28 cellular contexts compared by ENCODE assay signal in the genomic region with DNA sequence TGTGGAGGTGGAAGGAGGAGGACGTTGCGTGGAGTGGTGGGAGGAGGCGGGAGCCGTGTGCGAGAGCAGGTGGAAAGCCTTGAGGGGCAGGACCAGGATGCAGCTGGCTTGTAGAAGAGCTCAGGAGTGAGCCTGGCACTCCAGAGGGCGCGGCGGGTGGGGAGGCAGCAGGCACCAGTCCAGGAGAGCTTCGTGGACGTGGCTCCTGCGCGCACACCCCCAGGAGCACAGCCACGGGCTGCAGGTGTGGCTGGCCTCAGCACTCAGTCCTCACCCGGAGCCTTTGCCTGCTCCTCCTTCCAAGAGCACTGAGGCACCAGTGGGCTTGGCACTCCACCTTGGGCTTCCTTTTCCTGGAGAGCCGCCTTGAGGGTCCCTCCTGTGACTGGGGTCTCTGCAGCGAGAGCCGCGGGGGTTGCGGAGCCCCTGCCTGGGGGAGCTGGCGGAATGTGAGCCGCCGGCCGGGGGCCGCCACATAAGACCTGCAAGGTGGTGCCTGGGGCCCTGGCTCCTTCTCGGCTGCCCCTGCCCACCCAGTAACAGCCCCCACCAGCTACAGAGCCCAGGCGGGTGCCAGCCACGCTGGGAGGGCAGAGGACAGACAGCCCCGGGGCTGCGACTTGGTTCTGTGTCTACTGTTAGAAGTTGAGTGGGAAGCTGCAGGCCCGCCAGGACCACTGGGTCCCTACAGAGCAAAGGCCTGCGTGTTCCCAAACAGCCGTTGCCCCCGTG. TPM values are rescaled to one million over a fixed set of nuclear protein-coding genes. Genes with fewer than 3 reads are reported as not detected.
DNase-seq lines count a peak whose midpoint lies in the region; ATAC-seq, FAIRE-seq and TF ChIP-seq lines count a peak whose summit lies in the region.
"Had no signal": no experiment of that assay in that cellular context is flagged by ENCODE, and none has a peak within 500 bp of the region (broad histone marks: within the 10 kb centered on the region; RNA-seq: fewer than 3 reads in every experiment).

No MANE protein-coding gene starts in this region.

- DNase-seq in A549 (ENCODE audit: low read depth in 1 of 2, low spot score in 1 of 2) = peak in 1 of 2 experiments; percentile 71
- DNase-seq in Daoy (ENCODE audit: low read depth) = peak; percentile 11
- DNase-seq in K562 (ENCODE audit: extremely low read depth in 1 of 4, low spot score in 3 of 4) = no peak
- no peak for DNase-seq in naive B cell
- no peak for DNase-seq in naive thymus-derived CD4-positive, alpha-beta T cell
- no peak for DNase-seq in H7
- no peak for DNase-seq in thyroid gland
- DNase-seq: activated CD4-positive, alpha-beta T cell treated with anti-CD3 and anti-CD28 coated beads, Interleukin-2, amount 50 U/mL, for 48 hours; C1 segment of cervical spinal cord; cortex of kidney; EL; foreskin fibroblast; HCEC 1CT; KBM-7; kidney glomerular epithelial cell; NCI-H1105 treated with DMSO at 0.1 percent for 48 hours; NCI-H2081; NCI-H226; nucleus accumbens; RPMI8226 had no signal

- H4K20me1 ChIP-seq in K562 (replicated peaks; ENCODE audit: control insufficient read depth, insufficient read depth, low read length) = peaks cover 16% of the 10 kb centered on the region

- H3K36me3 ChIP-seq in K562 (ENCODE audit: control insufficient read depth, insufficient read depth, low read length) (peaks cover 38% of the 10 kb centered on the region; the same call in 2 of the 3 replicates), H7 (replicated peaks; ENCODE audit: control insufficient read depth, insufficient read depth, low read length) (no peaks in the 10 kb centered on the region; the same call in 1 of the 2 replicates), thyroid gland (peaks cover 27 to 29% of the 10 kb centered on the region in 2 donors)
- H3K36me3 ChIP-seq in naive thymus-derived CD4-positive, alpha-beta T cell (ENCODE audit: control insufficient read depth in 2 of 3, insufficient read depth in 3 of 3, low read length in 3 of 3) = peaks cover 0 to 77% (median 0%) of the 10 kb centered on the region in 3 experiments

- no peaks in the 10 kb centered on the region for H3K27me3 ChIP-seq in K562 (ENCODE audit: control insufficient read depth in 2 of 2, insufficient read depth in 2 of 2, low read length in 2 of 2)
- H3K27me3 ChIP-seq in naive thymus-derived CD4-positive, alpha-beta T cell (ENCODE audit: control insufficient read depth in 2 of 2, insufficient read depth in 2 of 2, low read length in 2 of 2) = no peaks in the 10 kb centered on the region
- H3K27me3 ChIP-seq in H7 (ENCODE audit: control insufficient read depth, insufficient read depth, low read length) = no peaks in the 10 kb centered on the region
- no peaks in the 10 kb centered on the region for H3K27me3 ChIP-seq in thyroid gland
- H3K27me3 ChIP-seq: heart left ventricle had no signal

- H3K27me3 Mint-ChIP-seq in naive B cell = no peaks in the 10 kb centered on the region
- H3K27me3 Mint-ChIP-seq in naive thymus-derived CD4-positive, alpha-beta T cell = no peaks in the 10 kb centered on the region
- H3K27me3 Mint-ChIP-seq: activated T-helper 17 cell treated with anti-CD3 and anti-CD28 coated beads, Interleukin-2, amount 50 U/mL, for 72 hours; stimulated activated naive CD8-positive, alpha-beta T cell treated with anti-CD3 and anti-CD28 coated beads, Interleukin-15, Interleukin-2, amounts not matched to agents 100 ng/mL and 50 ng/mL, for 24 hours had no signal

- TF ChIP-seq EP300 in A549 (IDR thresholded peaks at IDR 0.05) = no peak
- no peak for TF ChIP-seq EP300 in K562 (IDR thresholded peaks at IDR 0.05; ENCODE audit: low read length)

- H3K4me2 ChIP-seq in A549 (peak overlapping the region; percentile 35), K562 (ENCODE audit: insufficient read depth, low read length) (no peak overlapping the region)

- peak overlapping the region; percentile 97 to 98; a peak in 5 of 6 replicates for H3K27ac ChIP-seq in A549
- no peak overlapping the region for H3K27ac ChIP-seq in K562 (ENCODE audit: extremely low read depth, low read depth, low read length)
- H3K27ac ChIP-seq in naive thymus-derived CD4-positive, alpha-beta T cell (ENCODE audit: low read depth, low read length) = no peak overlapping the region
- no peak overlapping the region for H3K27ac ChIP-seq in thyroid gland
- H3K27ac ChIP-seq: heart left ventricle, SK-N-MC had no signal

- no peak overlapping the region for H3K9ac ChIP-seq in K562 (ENCODE audit: insufficient read depth in 1 of 2, low read depth in 2 of 2, low read length in 2 of 2)

- TF ChIP-seq POLR2A in A549 (IDR thresholded peaks at IDR 0.05; ENCODE audit: low read length) (no peak), K562 (conservative IDR thresholded peaks at IDR 0.05) (no peak), thyroid gland (IDR thresholded peaks at IDR 0.05) (no peak)

- H3K9me3 ChIP-seq in A549 = no peaks in the 10 kb centered on the region
- H3K9me3 ChIP-seq in K562 (replicated peaks; ENCODE audit: control insufficient read depth, insufficient read depth, low read depth, low read length) = no peaks in the 10 kb centered on the region
- H3K9me3 ChIP-seq in naive thymus-derived CD4-positive, alpha-beta T cell (ENCODE audit: control insufficient read depth in 2 of 3, low read length in 3 of 3) = no peaks in the 10 kb centered on the region
- H3K9me3 ChIP-seq in thyroid gland = no peaks in the 10 kb centered on the region
- H3K9me3 ChIP-seq: heart left ventricle, psoas muscle had no signal

- no TSS peak for BruUV-seq in K562 (replicated peaks; lab: Mats Ljungman, UMichigan)

- FAIRE-seq in A549 (lab: Jason Lieb, UNC) (no peak), K562 (lab: Jason Lieb, UNC) (no peak)
- FAIRE-seq: TTC549 had no signal

- no peaks in the 10 kb centered on the region for H3K9me3 Mint-ChIP-seq in naive B cell
- no peaks in the 10 kb centered on the region for H3K9me3 Mint-ChIP-seq in naive thymus-derived CD4-positive, alpha-beta T cell
- H3K9me3 Mint-ChIP-seq: activated naive CD4-positive, alpha-beta T cell treated with anti-CD3 and anti-CD28 coated beads, Interleukin-2, amount 50 U/mL, for 72 hours; activated T-helper 17 cell treated with anti-CD3 and anti-CD28 coated beads, Interleukin-2, amount 50 U/mL, for 72 hours; stimulated activated naive CD8-positive, alpha-beta T cell treated with anti-CD3 and anti-CD28 coated beads, Interleukin-15, Interleukin-2, amounts not matched to agents 100 ng/mL and 50 ng/mL, for 24 hours had no signal

- H3K9me1 ChIP-seq in K562 (ENCODE audit: control insufficient read depth, insufficient read depth, low read length) = peaks cover 10% of the 10 kb centered on the region

- H3K79me2 ChIP-seq in K562 (ENCODE audit: control insufficient read depth, insufficient read depth, low read length) = peaks cover 22% of the 10 kb centered on the region

- TF ChIP-seq CTCF in A549 (IDR thresholded peaks at IDR 0.05) = no peak
- TF ChIP-seq CTCF in K562 (IDR thresholded peaks at IDR 0.05 in 2 of 3, conservative IDR thresholded peaks at IDR 0.05 in 1 of 3; ENCODE audit: insufficient read depth in 2 of 3, low read depth in 1 of 3, low read length in 3 of 3) = no peak
- no peak for TF ChIP-seq CTCF in thyroid gland (IDR thresholded peaks at IDR 0.05)

- POLR2A ChIA-PET in A549 (lab: Yijun Ruan, JAX) = no interaction called here
- POLR2A ChIA-PET in K562 (lab: Yijun Ruan, JAX) = interaction anchor here (1.0 kb wide), 1 partner anchor 9 kb away, joined by 3 read pairs; no protein-coding TSS in a partner anchor
- POLR2A ChIA-PET in naive thymus-derived CD4-positive, alpha-beta T cell (lab: Charles Lee) = no interaction called here

- no peaks in the 10 kb centered on the region for H3K4me1 Mint-ChIP-seq in naive B cell
- peaks cover 0 to 2% (median under 1%) of the 10 kb centered on the region in 7 donors for H3K4me1 Mint-ChIP-seq in naive thymus-derived CD4-positive, alpha-beta T cell
- H3K4me1 Mint-ChIP-seq: activated T-helper 17 cell treated with anti-CD3 and anti-CD28 coated beads, Interleukin-2, amount 50 U/mL, for 72 hours had no signal

- H3K4me3 ChIP-seq in A549 (no peak overlapping the region), K562 (no peak overlapping the region), H7 (ENCODE audit: insufficient read depth, low read depth, low read length) (no peak overlapping the region), thyroid gland (replicated peaks in 1 of 3) (no peak overlapping the region)
- no peak overlapping the region for H3K4me3 ChIP-seq in naive thymus-derived CD4-positive, alpha-beta T cell (ENCODE audit: low read length)
- H3K4me3 ChIP-seq: heart left ventricle, psoas muscle, SK-N-MC had no signal

- WGBS in A549 (ENCODE audit: missing lambda C conversion rate) = 82% methylated on average over 28 of the region's 33 CpGs
- 92% methylated on average over 21 of the region's 33 CpGs for WGBS in K562 (ENCODE audit: insufficient coverage, low coverage, missing lambda C conversion rate)
- WGBS in thyroid gland, 2 donors = 92 to 95% methylated on average over 25 to 32 of the region's 33 CpGs

- in situ Hi-C loops in K562 (cut with MboI) = no loop called here

- H3K36me3 Mint-ChIP-seq in naive B cell = no peaks in the 10 kb centered on the region
- H3K36me3 Mint-ChIP-seq in naive thymus-derived CD4-positive, alpha-beta T cell = peaks cover 0 to 4% (median 0%) of the 10 kb centered on the region in 5 donors
- H3K36me3 Mint-ChIP-seq: activated naive CD4-positive, alpha-beta T cell treated with anti-CD3 and anti-CD28 coated beads, Interleukin-2, amount 50 U/mL, for 72 hours had no signal

- no peak overlapping the region for H2AFZ ChIP-seq in K562 (ENCODE audit: low read depth, low read length)

- intact Hi-C loops in K562 (cut with micrococcal nuclease) = no loop called here
- intact Hi-C loops in naive thymus-derived CD4-positive, alpha-beta T cell (cut with micrococcal nuclease) = no loop called here
- intact Hi-C loops in thyroid gland (cut with DNase I) = no loop called here

- CTCF ChIA-PET in A549 (lab: Yijun Ruan, JAX) (interaction anchor here (1.0 to 18.4 kb wide), 3 partner anchors 15 to 43 kb away, joined by 3 to 204 read pairs (median 3); partner anchors contain the start of gene TMEM184A), K562 (lab: Yijun Ruan, JAX; ENCODE audit: low intra/inter-chr PET ratio) (no interaction called here)
- CTCF ChIA-PET in naive thymus-derived CD4-positive, alpha-beta T cell (lab: Charles Lee) = no interaction called here

- peaks cover 88% of the 10 kb centered on the region for H3K4me1 ChIP-seq in A549
- H3K4me1 ChIP-seq in K562 (replicated peaks in 1 of 2; ENCODE audit: control insufficient read depth in 2 of 2, insufficient read depth in 2 of 2, low read length in 2 of 2) = peaks cover 10 to 83% of the 10 kb centered on the region in 2 experiments; a peak in 4 of 5 replicates
- no peaks in the 10 kb centered on the region for H3K4me1 ChIP-seq in naive thymus-derived CD4-positive, alpha-beta T cell (ENCODE audit: control insufficient read depth in 2 of 2, insufficient read depth in 2 of 2, low read length in 2 of 2)
- peaks cover 14 to 18% of the 10 kb centered on the region in 2 donors for H3K4me1 ChIP-seq in thyroid gland

- H3K4me3 Mint-ChIP-seq in naive B cell = peak overlapping the region in 1 of 8 donors; percentile 19
- peak overlapping the region in 1 of 10 donors; percentile 10 for H3K4me3 Mint-ChIP-seq in naive thymus-derived CD4-positive, alpha-beta T cell
- H3K4me3 Mint-ChIP-seq: activated T-helper 17 cell treated with anti-CD3 and anti-CD28 coated beads, Interleukin-2, amount 50 U/mL, for 72 hours; stimulated activated naive CD8-positive, alpha-beta T cell treated with anti-CD3 and anti-CD28 coated beads, Interleukin-15, Interleukin-2, amounts not matched to agents 100 ng/mL and 50 ng/mL, for 24 hours had no signal

- no peak for ATAC-seq in A549
- ATAC-seq in K562 = no peak
- no peak for ATAC-seq in naive B cell (ENCODE audit: low read depth in 2 of 2)
- no peak for ATAC-seq in naive thymus-derived CD4-positive, alpha-beta T cell
- ATAC-seq: activated naive CD4-positive, alpha-beta T cell treated with anti-CD3 and anti-CD28 coated beads, Interleukin-2, amount 50 U/mL, for 72 hours; activated T-helper 17 cell treated with anti-CD3 and anti-CD28 coated beads, Interleukin-2, amount 50 U/mL, for 72 hours; heart left ventricle; psoas muscle had no signal

- H3K27ac Mint-ChIP-seq in naive B cell = peak overlapping the region in 5 of 6 donors; percentile 30 to 94 (median 78)
- H3K27ac Mint-ChIP-seq in naive thymus-derived CD4-positive, alpha-beta T cell = peak overlapping the region in 1 of 9 donors; percentile 84
- H3K27ac Mint-ChIP-seq: activated naive CD4-positive, alpha-beta T cell treated with anti-CD3 and anti-CD28 coated beads, Interleukin-2, amount 50 U/mL, for 72 hours; activated T-helper 17 cell treated with anti-CD3 and anti-CD28 coated beads, Interleukin-2, amount 50 U/mL, for 72 hours; stimulated activated naive CD8-positive, alpha-beta T cell treated with anti-CD3 and anti-CD28 coated beads, Interleukin-15, Interleukin-2, amounts not matched to agents 100 ng/mL and 50 ng/mL, for 24 hours had no signal

- no peak for TF ChIP-seq RAD21 in A549 (conservative IDR thresholded peaks at IDR 0.05 in 1 of 2, IDR thresholded peaks at IDR 0.05 in 1 of 2)
- TF ChIP-seq RAD21 in K562 (CRISPR knock-in tag; conservative IDR thresholded peaks at IDR 0.05 in 1 of 2, IDR thresholded peaks at IDR 0.05 in 1 of 2) = no peak

RNA-seq across cellular contexts. Expression of gene MAFK, which starts 11.1 kb away (rescaled TPM):
- polyA plus RNA-seq in A549 (2011; rRNA removed) (61.0 and 67.9 TPM in 2 replicates), A549 (2017; fragmentation: RNase III; extraction: RNeasy Plus Mini Kit Qiagen cat#74134 plus additional on column Dnase treatment) (93.1 to 106 TPM (median 101 TPM) in 3 replicates), K562 (2011; rRNA removed) (2.1 and 4.9 TPM in 2 replicates), K562 (2014; fragmentation: Illumina TruSeq; extraction: Trizol) (3.7 and 6.9 TPM in 2 replicates), K562 (2014; fragmentation: Nextera tagmentation; extraction: Ambion mirVana) (under 1 TPM; 0.04 to 0.07 TPM), K562 (2014; rRNA removed) (12.8 and 13.5 TPM in 2 replicates), naive B cell (ENCODE audit: low read depth in 6 of 6) (1 to 10 TPM in 1 of 6 donors, under 1 TPM in 5; 0.36 to 1.2 (median 0.66) TPM)
- 47.0 and 67.0 TPM in 2 replicates for polyA plus RNA-seq in A549 (2012; cell fraction: cytosol; rRNA removed)
- polyA plus RNA-seq in A549 (2012; cell fraction: nucleus; rRNA removed) = 433 and 488 TPM in 2 replicates
- polyA minus RNA-seq in A549 (2011; rRNA and poly(A)+ RNA removed) = 25.5 and 36.5 TPM in 2 replicates
- total RNA-seq in Daoy (2014; rRNA removed; shearing (Covaris generic)) = 19.8 and 25.8 TPM in 2 replicates
- total RNA-seq in K562 (2011; cell fraction: chromatin; rRNA removed; ENCODE audit: low replicate concordance) = 8.5 and 20.5 TPM in 2 replicates
- 11.2 and 12.1 TPM in 2 replicates for total RNA-seq in K562 (2011; cell fraction: nucleolus; rRNA removed)
- 5.1 and 7.6 TPM in 2 replicates for total RNA-seq in K562 (2011; cell fraction: nucleoplasm; rRNA removed)
- total RNA-seq in K562 (2014; rRNA removed) (11.7 and 15.6 TPM in 2 replicates), K562 (2014; rRNA removed; fragmentation: Illumina TruSeq; extraction: Trizol) (1.1 and 1.3 TPM in 2 replicates), K562 (2015; rRNA removed; fragmentation: Illumina TruSeq; extraction: Trizol) (4.7 and 5.5 TPM in 2 replicates), K562 (2021) (17.6 and 24.4 TPM in 2 replicates), thyroid gland (10 to 100 TPM; 16.8 to 26.7 (median 21.7) TPM)
- polyA plus RNA-seq in K562 (2011; cell fraction: cytosol; rRNA removed) = 3.8 and 5.1 TPM in 2 replicates
- polyA plus RNA-seq in K562 (2011; cell fraction: nucleus; rRNA removed) = 9.8 and 26.1 TPM in 2 replicates
- polyA plus RNA-seq in K562 (2012) = 11.2 and 12.1 TPM in 2 replicates
- 0.66 and 1.1 TPM in 2 replicates for polyA minus RNA-seq in K562 (2011; rRNA and poly(A)+ RNA removed)
- polyA minus RNA-seq in K562 (2011; cell fraction: cytosol; rRNA and poly(A)+ RNA removed) = 5.5 and 7.7 TPM in 2 replicates
- 3.6 and 3.8 TPM in 2 replicates for polyA minus RNA-seq in K562 (2011; cell fraction: nucleus; rRNA and poly(A)+ RNA removed)
- 10 to 100 TPM; 28.5 to 90.1 (median 54.2) TPM for total RNA-seq in naive thymus-derived CD4-positive, alpha-beta T cell
- polyA plus RNA-seq in naive thymus-derived CD4-positive, alpha-beta T cell = under 1 TPM; 0.38 to 0.46 TPM
- 14.8 and 23.1 TPM in 2 replicates for total RNA-seq in H7 (2014; rRNA removed; shearing (Covaris generic))

RNA-seq across cellular contexts. Expression of gene TMEM184A, which starts 14.4 kb away (rescaled TPM):
- 18.4 and 22.0 TPM in 2 replicates for polyA plus RNA-seq in A549 (2011; rRNA removed)
- 22.6 and 32.6 TPM in 2 replicates for polyA plus RNA-seq in A549 (2012; cell fraction: cytosol; rRNA removed)
- polyA plus RNA-seq in A549 (2012; cell fraction: nucleus; rRNA removed) = 86.6 and 140 TPM in 2 replicates
- polyA plus RNA-seq in A549 (2017; fragmentation: RNase III; extraction: RNeasy Plus Mini Kit Qiagen cat#74134 plus additional on column Dnase treatment) = 14.3 to 16.1 TPM (median 15.8 TPM) in 3 replicates
- 51.8 and 53.5 TPM in 2 replicates for polyA minus RNA-seq in A549 (2011; rRNA and poly(A)+ RNA removed)
- 1.7 and 5.9 TPM in 2 replicates for total RNA-seq in Daoy (2014; rRNA removed; shearing (Covaris generic))
- total RNA-seq in K562 (2011; cell fraction: chromatin; rRNA removed; ENCODE audit: low replicate concordance) = 0.32 and 2.6 TPM in 2 replicates
- 0.66 and 1.5 TPM in 2 replicates for total RNA-seq in K562 (2011; cell fraction: nucleolus; rRNA removed)
- 0.29 and 1.8 TPM in 2 replicates for total RNA-seq in K562 (2011; cell fraction: nucleoplasm; rRNA removed)
- 0.18 TPM in 1 of 2 replicates, not detected in the other for total RNA-seq in K562 (2014; rRNA removed)
- total RNA-seq in K562 (2014; rRNA removed; fragmentation: Illumina TruSeq; extraction: Trizol) = not detected in 2 replicates
- not detected in 2 replicates for total RNA-seq in K562 (2015; rRNA removed; fragmentation: Illumina TruSeq; extraction: Trizol)
- 0.11 and 0.31 TPM in 2 replicates for total RNA-seq in K562 (2021)
- polyA plus RNA-seq in K562 (2011; rRNA removed) = 0.10 and 0.20 TPM in 2 replicates
- polyA plus RNA-seq in K562 (2011; cell fraction: cytosol; rRNA removed) = 0.12 and 0.72 TPM in 2 replicates
- polyA plus RNA-seq in K562 (2011; cell fraction: nucleus; rRNA removed) = 0.53 and 1.7 TPM in 2 replicates
- polyA plus RNA-seq in K562 (2012) = 0.04 and 0.12 TPM in 2 replicates
- polyA plus RNA-seq in K562 (2014; fragmentation: Illumina TruSeq; extraction: Trizol) = not detected in 2 replicates
- not detected for polyA plus RNA-seq in K562 (2014; fragmentation: Nextera tagmentation; extraction: Ambion mirVana)
- polyA plus RNA-seq in K562 (2014; rRNA removed) = not detected in 2 replicates
- polyA minus RNA-seq in K562 (2011; rRNA and poly(A)+ RNA removed) = 0.14 and 0.15 TPM in 2 replicates
- polyA minus RNA-seq in K562 (2011; cell fraction: cytosol; rRNA and poly(A)+ RNA removed) = 0.19 and 0.27 TPM in 2 replicates
- 0.89 and 1.1 TPM in 2 replicates for polyA minus RNA-seq in K562 (2011; cell fraction: nucleus; rRNA and poly(A)+ RNA removed)
- polyA plus RNA-seq in naive B cell (ENCODE audit: low read depth in 6 of 6) = under 1 TPM in 1 of 6 donors, not detected in 5; 0.16 TPM
- under 1 TPM in 1 of 5 experiments, not detected in 4; 0.05 TPM for total RNA-seq in naive thymus-derived CD4-positive, alpha-beta T cell
- under 1 TPM in 1 of 2 donors, not detected in 1; 0.06 TPM for polyA plus RNA-seq in naive thymus-derived CD4-positive, alpha-beta T cell
- total RNA-seq in H7 (2014; rRNA removed; shearing (Covaris generic)) = 0.74 and 1.2 TPM in 2 replicates
- total RNA-seq in thyroid gland = 1 to 10 TPM in 1 of 4 donors, under 1 TPM in 3; 0.44 to 3.0 (median 0.70) TPM
- total RNA-seq: activated T-helper 17 cell treated with anti-CD3 and anti-CD28 coated beads, Interleukin-2, amount 50 U/mL, for 72 hours; T-helper 1 cell treated with Interleukin-12 subunit alpha and Interleukin-12 subunit beta and Interleukin-4 antibody, amounts not matched to agents 30 ng/mL and 1 ng/mL, for 36 hours had no signal

RNA-seq across cellular contexts. Expression of gene PSMG3, which starts 28.2 kb away (rescaled TPM):
- polyA plus RNA-seq in A549 (2011; rRNA removed) = 83.9 and 89.3 TPM in 2 replicates
- polyA plus RNA-seq in A549 (2012; cell fraction: cytosol; rRNA removed) = 158 and 161 TPM in 2 replicates
- 102 and 111 TPM in 2 replicates for polyA plus RNA-seq in A549 (2012; cell fraction: nucleus; rRNA removed)
- 75.9 to 81.0 TPM (median 78.3 TPM) in 3 replicates for polyA plus RNA-seq in A549 (2017; fragmentation: RNase III; extraction: RNeasy Plus Mini Kit Qiagen cat#74134 plus additional on column Dnase treatment)
- polyA minus RNA-seq in A549 (2011; rRNA and poly(A)+ RNA removed) = 22.6 and 32.9 TPM in 2 replicates
- 107 and 130 TPM in 2 replicates for total RNA-seq in Daoy (2014; rRNA removed; shearing (Covaris generic))
- total RNA-seq in K562 (2011; cell fraction: chromatin; rRNA removed; ENCODE audit: low replicate concordance) = 26.2 and 74.4 TPM in 2 replicates
- 89.7 and 92.9 TPM in 2 replicates for total RNA-seq in K562 (2011; cell fraction: nucleolus; rRNA removed)
- 63.3 and 66.8 TPM in 2 replicates for total RNA-seq in K562 (2011; cell fraction: nucleoplasm; rRNA removed)
- 122 and 132 TPM in 2 replicates for total RNA-seq in K562 (2014; rRNA removed)
- 46.5 and 57.2 TPM in 2 replicates for total RNA-seq in K562 (2014; rRNA removed; fragmentation: Illumina TruSeq; extraction: Trizol)
- 81.5 and 83.4 TPM in 2 replicates for total RNA-seq in K562 (2015; rRNA removed; fragmentation: Illumina TruSeq; extraction: Trizol)
- total RNA-seq in K562 (2021) = 77.3 and 80.1 TPM in 2 replicates
- 93.6 and 96.3 TPM in 2 replicates for polyA plus RNA-seq in K562 (2011; rRNA removed)
- 110 and 136 TPM in 2 replicates for polyA plus RNA-seq in K562 (2011; cell fraction: cytosol; rRNA removed)
- 144 and 158 TPM in 2 replicates for polyA plus RNA-seq in K562 (2011; cell fraction: nucleus; rRNA removed)
- polyA plus RNA-seq in K562 (2012) = 65.4 and 71.5 TPM in 2 replicates
- polyA plus RNA-seq in K562 (2014; fragmentation: Illumina TruSeq; extraction: Trizol) = 54.0 and 64.6 TPM in 2 replicates
- 10 to 100 TPM; 34.8 to 55.3 TPM for polyA plus RNA-seq in K562 (2014; fragmentation: Nextera tagmentation; extraction: Ambion mirVana)
- 121 and 136 TPM in 2 replicates for polyA plus RNA-seq in K562 (2014; rRNA removed)
- 20.1 and 30.9 TPM in 2 replicates for polyA minus RNA-seq in K562 (2011; rRNA and poly(A)+ RNA removed)
- polyA minus RNA-seq in K562 (2011; cell fraction: cytosol; rRNA and poly(A)+ RNA removed) = 22.6 and 24.3 TPM in 2 replicates
- polyA minus RNA-seq in K562 (2011; cell fraction: nucleus; rRNA and poly(A)+ RNA removed) = 12.3 and 13.9 TPM in 2 replicates
- 10 to 100 TPM; 24.2 to 43.4 (median 38.6) TPM for polyA plus RNA-seq in naive B cell (ENCODE audit: low read depth in 6 of 6)
- 10 to 100 TPM; 12.1 to 31.8 (median 23.2) TPM for total RNA-seq in naive thymus-derived CD4-positive, alpha-beta T cell
- 10 to 100 TPM; 57.2 to 57.9 TPM for polyA plus RNA-seq in naive thymus-derived CD4-positive, alpha-beta T cell
- total RNA-seq in H7 (2014; rRNA removed; shearing (Covaris generic)) = 45.9 and 49.8 TPM in 2 replicates
- total RNA-seq in thyroid gland = 10 to 100 TPM; 28.1 to 65.6 (median 50.2) TPM

RNA-seq across cellular contexts. Expression of gene INTS1, which starts 37.4 kb away (rescaled TPM):
- polyA plus RNA-seq in A549 (2011; rRNA removed) (14.6 and 18.4 TPM in 2 replicates), A549 (2017; fragmentation: RNase III; extraction: RNeasy Plus Mini Kit Qiagen cat#74134 plus additional on column Dnase treatment) (48.0 to 48.7 TPM (median 48.1 TPM) in 3 replicates), K562 (2011; rRNA removed) (12.0 and 28.0 TPM in 2 replicates), K562 (2014; fragmentation: Illumina TruSeq; extraction: Trizol) (18.5 and 66.3 TPM in 2 replicates), K562 (2014; fragmentation: Nextera tagmentation; extraction: Ambion mirVana) (1 to 10 TPM in 1 of 2 experiments, under 1 TPM in 1; 0.34 to 1.7 TPM), K562 (2014; rRNA removed) (46.7 and 55.1 TPM in 2 replicates), naive B cell (ENCODE audit: low read depth in 6 of 6) (10 to 100 TPM in 5 of 6 donors, 1 to 10 TPM in 1; 3.0 to 26.7 (median 11.7) TPM)
- polyA plus RNA-seq in A549 (2012; cell fraction: cytosol; rRNA removed) = 50.9 and 73.0 TPM in 2 replicates
- 263 and 419 TPM in 2 replicates for polyA plus RNA-seq in A549 (2012; cell fraction: nucleus; rRNA removed)
- 28.4 and 51.5 TPM in 2 replicates for polyA minus RNA-seq in A549 (2011; rRNA and poly(A)+ RNA removed)
- 42.9 and 61.6 TPM in 2 replicates for total RNA-seq in Daoy (2014; rRNA removed; shearing (Covaris generic))
- total RNA-seq in K562 (2011; cell fraction: chromatin; rRNA removed; ENCODE audit: low replicate concordance) = 67.2 and 276 TPM in 2 replicates
- total RNA-seq in K562 (2011; cell fraction: nucleolus; rRNA removed) = 199 and 200 TPM in 2 replicates
- total RNA-seq in K562 (2011; cell fraction: nucleoplasm; rRNA removed) = 92.5 and 92.7 TPM in 2 replicates
- total RNA-seq in K562 (2014; rRNA removed) (34.9 and 39.7 TPM in 2 replicates), K562 (2014; rRNA removed; fragmentation: Illumina TruSeq; extraction: Trizol) (4.1 and 6.8 TPM in 2 replicates), K562 (2015; rRNA removed; fragmentation: Illumina TruSeq; extraction: Trizol) (19.2 and 20.1 TPM in 2 replicates), K562 (2021) (105 and 119 TPM in 2 replicates), thyroid gland (10 to 100 TPM; 34.5 to 72.3 (median 65.5) TPM)
- 17.5 and 46.7 TPM in 2 replicates for polyA plus RNA-seq in K562 (2011; cell fraction: cytosol; rRNA removed)
- polyA plus RNA-seq in K562 (2011; cell fraction: nucleus; rRNA removed) = 146 and 297 TPM in 2 replicates
- 62.7 and 64.6 TPM in 2 replicates for polyA plus RNA-seq in K562 (2012)
- polyA minus RNA-seq in K562 (2011; rRNA and poly(A)+ RNA removed) = 9.8 and 11.1 TPM in 2 replicates
- polyA minus RNA-seq in K562 (2011; cell fraction: cytosol; rRNA and poly(A)+ RNA removed) = 38.7 and 69.3 TPM in 2 replicates
- polyA minus RNA-seq in K562 (2011; cell fraction: nucleus; rRNA and poly(A)+ RNA removed) = 52.6 and 57.9 TPM in 2 replicates
- 100 to 1,000 TPM in 4 of 5 experiments, 10 to 100 TPM in 1; 82.0 to 157 (median 111) TPM for total RNA-seq in naive thymus-derived CD4-positive, alpha-beta T cell
- 10 to 100 TPM; 15.1 to 41.6 TPM for polyA plus RNA-seq in naive thymus-derived CD4-positive, alpha-beta T cell
- 71.8 and 78.7 TPM in 2 replicates for total RNA-seq in H7 (2014; rRNA removed; shearing (Covaris generic))

Comparison
In these comparisons a context has a peak if more than half of its experiments do, and no peak if none do; other contexts are left out.
1. H3K27ac ChIP-seq: peak in A549 (2 of 2); none in K562 (single experiment), naive thymus-derived CD4-positive, alpha-beta T cell (single experiment) and thyroid gland (0 of 3).